Comparison of ENCODE assay signal across 8 cellular contexts in genomic region chr15:80455668-80456442, GRCh38. TPM values are rescaled to one million over a fixed set of nuclear protein-coding genes. Genes with fewer than 3 reads are reported as not detected.
DNase-seq lines count a peak whose midpoint lies in the region; ATAC-seq and TF ChIP-seq lines count a peak whose summit lies in the region.

No MANE protein-coding gene starts in this region.

- H4K20me1 ChIP-seq in smooth muscle cell (ENCODE audit: low read depth): no peaks in the 10 kb centered on the region

- peaks cover 10% of the 10 kb centered on the region for H3K4me1 ChIP-seq in smooth muscle cell (ENCODE audit: low read depth)

- H3K36me3 ChIP-seq in smooth muscle cell (ENCODE audit: low read depth): no peaks in the 10 kb centered on the region

- no peaks in the 10 kb centered on the region for H3K79me2 ChIP-seq in smooth muscle cell (ENCODE audit: low read depth)

- no peak overlapping the region for H2AFZ ChIP-seq in smooth muscle cell (ENCODE audit: low read depth)

- in situ Hi-C loops in astrocyte of the spinal cord (cut with HindIII; ENCODE audit: low sequenced_read_pairs): no loop called here

- no peak overlapping the region for H3K9ac ChIP-seq in smooth muscle cell (ENCODE audit: low read depth)

- peak overlapping the region; percentile 56 for H3K4me2 ChIP-seq in smooth muscle cell

- no peak overlapping the region for H3K27ac ChIP-seq in smooth muscle cell (ENCODE audit: low read depth)

- H3K27me3 ChIP-seq in smooth muscle cell (ENCODE audit: low read depth): no peaks in the 10 kb centered on the region

- WGBS in smooth muscle cell (ENCODE audit: low lambda C conversion rate): 21% methylated on average over 17 of the region's 17 CpGs

- no peaks in the 10 kb centered on the region for H3K9me3 ChIP-seq in smooth muscle cell (replicated peaks; ENCODE audit: low read depth)

- peak; percentile 91 for TF ChIP-seq CTCF in astrocyte of the spinal cord (IDR thresholded peaks at IDR 0.05; ENCODE audit: low read depth, low read length)
- TF ChIP-seq CTCF in smooth muscle cell (IDR thresholded peaks at IDR 0.05; ENCODE audit: borderline replicate concordance, insufficient read depth, poor library complexity, severe bottlenecking): peak; percentile 91

- DNase-seq in AG08396 (ENCODE audit: low spot score) (peak; percentile 85), GM19240 (ENCODE audit: insufficient read length, low spot score) (peak; percentile 66), NCI-H1417 treated with DMSO at 0.1 percent for 48 hours (lab: John Stamatoyannopoulos, UW) (peak; percentile 9), T-helper 2 cell (peak in 4 of 5 experiments; percentile 17 to 75 (median 28)), astrocyte of the spinal cord (ENCODE audit: low read depth, low spot score) (peak; percentile 90), hippocampal formation (lab: John Stamatoyannopoulos, UW) (peak; percentile 35 to 70), smooth muscle cell (lab: John Stamatoyannopoulos, UW; ENCODE audit: unreplicated experiment) (no peak)

- no peaks in the 10 kb centered on the region for H3F3A ChIP-seq in smooth muscle cell (ENCODE audit: low read depth)

- ATAC-seq in GM21360 (IDR thresholded peaks at IDR 0.05; ENCODE audit: unreplicated experiment): no peak

- no peak overlapping the region for H3K4me3 ChIP-seq in astrocyte of the spinal cord (ENCODE audit: low read depth, low read length)
- no peak overlapping the region for H3K4me3 ChIP-seq in smooth muscle cell

RNA-seq across cellular contexts. Expression of gene ARNT2, which starts 51.7 kb away (rescaled TPM):
- 0.67 and 2.8 TPM in 2 replicates for total RNA-seq in smooth muscle cell
- polyA plus RNA-seq in smooth muscle cell: 0.27 and 0.55 TPM in 2 replicates
